Comparison of ENCODE assay signal across 9 cellular contexts in the genomic region with DNA sequence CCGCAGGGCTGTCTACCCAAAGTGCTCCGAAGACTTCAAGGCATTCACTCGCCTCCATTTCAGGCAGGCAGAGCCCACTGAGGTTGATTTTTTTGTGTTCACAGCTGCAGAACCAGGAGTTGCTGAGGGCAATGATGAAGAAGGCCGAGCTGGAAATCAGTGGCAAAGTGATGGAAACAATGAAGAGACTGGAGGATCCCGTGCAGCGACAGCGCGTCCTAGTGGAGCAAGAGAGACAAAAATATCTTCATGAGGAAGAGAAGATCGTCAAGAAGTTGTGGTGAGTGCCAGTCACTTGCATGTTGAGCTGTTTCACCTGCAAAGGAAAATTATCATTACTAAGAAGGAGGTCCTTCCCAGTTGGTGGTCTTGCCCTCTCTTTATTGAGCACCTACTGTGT.
A peak's percentile ranks its signal among the peaks of the same experiment; 100 is the strongest.
DNase-seq lines count a peak whose midpoint lies in the region; ATAC-seq and TF ChIP-seq lines count a peak whose summit lies in the region.
"Had no signal": no experiment of that assay in that cellular context is flagged by ENCODE, and none has a peak within 500 bp of the region (broad histone marks: within the 10 kb centered on the region; RNA-seq: fewer than 3 reads in every experiment).

No MANE protein-coding gene starts in this region.

- H3K9ac ChIP-seq in DND-41 (ENCODE audit: low read depth, low read length) (no peak overlapping the region), mesendoderm (ENCODE audit: low read length) (no peak overlapping the region)

- H3K36me3 ChIP-seq in DND-41 (ENCODE audit: insufficient read depth, low read length) = no peaks in the 10 kb centered on the region
- no peaks in the 10 kb centered on the region for H3K36me3 ChIP-seq in mesendoderm (ENCODE audit: control insufficient read depth, insufficient read depth, low read length)

- H3K27ac ChIP-seq in DND-41 (ENCODE audit: low read length) (no peak overlapping the region), mesendoderm (ENCODE audit: low read depth, low read length) (no peak overlapping the region)

- H3K4me3 ChIP-seq in DND-41 (ENCODE audit: low read depth in 1 of 2, low read length in 2 of 2) = no peak overlapping the region
- no peak overlapping the region for H3K4me3 ChIP-seq in cardiac fibroblast (replicated peaks in 1 of 2; ENCODE audit: low read depth in 2 of 2, low read length in 2 of 2)
- no peak overlapping the region for H3K4me3 ChIP-seq in mesendoderm (ENCODE audit: low read length)

- H2BK5ac ChIP-seq in mesendoderm (ENCODE audit: low read length) = no peak overlapping the region

- H3K4me2 ChIP-seq in DND-41 (ENCODE audit: insufficient read depth, low read length) = no peak overlapping the region
- no peak overlapping the region for H3K4me2 ChIP-seq in mesendoderm (ENCODE audit: low read length)

- H2AK5ac ChIP-seq in mesendoderm (ENCODE audit: low read length) = no peak overlapping the region

- no CpG with 5 or more reads among the region's 9 CpGs for WGBS in mesendoderm (ENCODE audit: extremely low coverage, insufficient coverage, low lambda C conversion rate)

- no peaks in the 10 kb centered on the region for H3K4me1 ChIP-seq in DND-41 (ENCODE audit: insufficient read depth, low read length)
- H3K4me1 ChIP-seq in mesendoderm (ENCODE audit: control insufficient read depth, low read depth, low read length) = no peaks in the 10 kb centered on the region

- H2BK120ac ChIP-seq in mesendoderm (ENCODE audit: low read depth, low read length) = no peak overlapping the region

- H3K79me2 ChIP-seq in DND-41 (ENCODE audit: insufficient read depth, low read length) = no peaks in the 10 kb centered on the region
- H3K79me2 ChIP-seq in mesendoderm (ENCODE audit: control insufficient read depth, insufficient read depth, low read length) = no peaks in the 10 kb centered on the region

- H4K5ac ChIP-seq in mesendoderm (ENCODE audit: low read length) = no peak overlapping the region

- no peaks in the 10 kb centered on the region for H3K79me1 ChIP-seq in mesendoderm (ENCODE audit: low read length)

- ATAC-seq in DND-41 (ENCODE audit: insufficient read depth, low read depth) = no peak
- ATAC-seq in GM21526 (IDR thresholded peaks at IDR 0.05; ENCODE audit: low FRiP score, unreplicated experiment) = no peak
- ATAC-seq in GM21390 (IDR thresholded peaks at IDR 0.05; ENCODE audit: unreplicated experiment) = no peak

- no peak overlapping the region for H2BK15ac ChIP-seq in mesendoderm (replicated peaks; ENCODE audit: low read depth)

- no peak for DNase-seq in DND-41
- peak; percentile 51 for DNase-seq in HuH-7 (ENCODE audit: low spot score)
- DNase-seq in cardiac fibroblast (ENCODE audit: low read depth in 2 of 2) = peak; percentile 21 to 56
- DNase-seq in mesendoderm = peak; percentile 53
- no peak for DNase-seq in kidney glomerular epithelial cell (lab: John Stamatoyannopoulos, UW)
- DNase-seq in effector CD8-positive, alpha-beta T cell (lab: John Stamatoyannopoulos, UW) = no peak
- DNase-seq: NCI-H1417 treated with DMSO at 0.1 percent for 48 hours had no signal

- no peak overlapping the region for H2AFZ ChIP-seq in DND-41 (ENCODE audit: low read depth, low read length)

- H3K4ac ChIP-seq in mesendoderm (ENCODE audit: low read depth, low read length) = no peak overlapping the region

- no peak overlapping the region for H3K18ac ChIP-seq in mesendoderm (ENCODE audit: low read length)

- H3K56ac ChIP-seq in mesendoderm (ENCODE audit: low read length) = no peak overlapping the region

- no peak overlapping the region for H3K23ac ChIP-seq in mesendoderm (ENCODE audit: low read length)

- H4K20me1 ChIP-seq in DND-41 (ENCODE audit: insufficient read depth, low read length) = no peaks in the 10 kb centered on the region

- no peaks in the 10 kb centered on the region for H3K27me3 ChIP-seq in DND-41 (ENCODE audit: insufficient read depth, low read length, poor library complexity)
- no peaks in the 10 kb centered on the region for H3K27me3 ChIP-seq in mesendoderm (ENCODE audit: insufficient read depth, low read length, poor library complexity)

- H3K9me3 ChIP-seq in DND-41 (ENCODE audit: insufficient read depth, low read length, severe bottlenecking) = no peaks in the 10 kb centered on the region

- no peak overlapping the region for H4K8ac ChIP-seq in mesendoderm (ENCODE audit: low read depth, low read length)

- TF ChIP-seq CTCF in DND-41 (IDR thresholded peaks at IDR 0.05; ENCODE audit: borderline replicate concordance, extremely low read depth, low read length, poor library complexity, severe bottlenecking) = peak; percentile 40
- peak; percentile 64 for TF ChIP-seq CTCF in cardiac fibroblast (IDR thresholded peaks at IDR 0.05; ENCODE audit: low read depth, low read length)

Comparison
In these comparisons a context has a peak if more than half of its experiments do, and no peak if none do; other contexts are left out.
1. DNase-seq: peak in HuH-7 (single experiment), cardiac fibroblast (2 of 2) and mesendoderm (single experiment); none in DND-41 (single experiment), kidney glomerular epithelial cell (single experiment) and effector CD8-positive, alpha-beta T cell (single experiment).